36 cellular contexts compared by ENCODE assay signal in genomic region chr10:114837690-114838089, GRCh38. TPM values are rescaled to one million over a fixed set of nuclear protein-coding genes. Genes with fewer than 3 reads are reported as not detected.
DNase-seq lines count a peak whose midpoint lies in the region; ATAC-seq, FAIRE-seq and TF ChIP-seq lines count a peak whose summit lies in the region.
"Had no signal": no experiment of that assay in that cellular context is flagged by ENCODE, and none has a peak within 500 bp of the region (broad histone marks: within the 10 kb centered on the region; RNA-seq: fewer than 3 reads in every experiment).

No MANE protein-coding gene starts in this region.

- no peak overlapping the region for H3K23ac ChIP-seq in H1 (ENCODE audit: insufficient read length)

- peak overlapping the region; percentile 27 for H3K27ac Mint-ChIP-seq in activated CD4-positive, alpha-beta memory T cell treated with anti-CD3 and anti-CD28 coated beads, Interleukin-2, amount 10 ng/mL, durations not matched to agents 7 days and 5 days
- H3K27ac Mint-ChIP-seq in activated CD4-positive, alpha-beta memory T cell treated with anti-CD3 and anti-CD28 coated beads for 36 hours, result no peak overlapping the region
- H3K27ac Mint-ChIP-seq in T-helper 17 cell, result peak overlapping the region; percentile 53
- H3K27ac Mint-ChIP-seq: B cell; CD4-positive, alpha-beta memory T cell; CD4-positive, alpha-beta T cell; CD8-positive, alpha-beta T cell had no signal

- H3K4me3 ChIP-seq in SK-N-SH (ENCODE audit: low read depth in 2 of 2, low read length in 1 of 2) (no peak overlapping the region), H1 (ENCODE audit: extremely low read depth in 1 of 4, insufficient read depth in 2 of 4, low read depth in 3 of 4, low read length in 4 of 4) (no peak overlapping the region), BE2C (ENCODE audit: low read depth, low read length) (no peak overlapping the region)
- H3K4me3 ChIP-seq: A549; BLaER1; BLaER1 treated with 17β-estradiol and CSF1 and Interleukin-3, amounts not matched to agents 10 nM and 100 nM had no signal

- H2BK5ac ChIP-seq in H1 (ENCODE audit: low read depth, low read length), result no peak overlapping the region

- H2BK12ac ChIP-seq in H1 (ENCODE audit: low read depth, low read length), result no peak overlapping the region

- H2AFZ ChIP-seq in SK-N-SH (ENCODE audit: low read depth), result no peak overlapping the region
- no peak overlapping the region for H2AFZ ChIP-seq in H1 (ENCODE audit: low read length)

- peaks cover 54% of the 10 kb centered on the region for H3K36me3 Mint-ChIP-seq in activated CD4-positive, alpha-beta memory T cell treated with anti-CD3 and anti-CD28 coated beads, Interleukin-2, amount 10 ng/mL, durations not matched to agents 7 days and 5 days (ENCODE audit: low read depth)
- peaks cover 32% of the 10 kb centered on the region for H3K36me3 Mint-ChIP-seq in activated CD4-positive, alpha-beta memory T cell treated with anti-CD3 and anti-CD28 coated beads for 36 hours
- peaks cover 4% of the 10 kb centered on the region for H3K36me3 Mint-ChIP-seq in T-helper 17 cell (ENCODE audit: low read depth)

- no peak overlapping the region for H2AK5ac ChIP-seq in H1 (ENCODE audit: low read depth, low read length)

- DNase-seq in SK-N-SH (no peak), T-helper 17 cell (no peak), H1 (ENCODE audit: low read depth in 1 of 2, low spot score in 2 of 2) (no peak), BE2C (no peak)
- DNase-seq in activated CD4-positive, alpha-beta memory T cell treated with anti-CD3 and anti-CD28 coated beads, Interleukin-2, amount 10 ng/mL, durations not matched to agents 7 days and 5 days, result no peak
- no peak for DNase-seq in activated CD4-positive, alpha-beta memory T cell treated with anti-CD3 and anti-CD28 coated beads for 36 hours
- DNase-seq: 8988T; ACHN; AML-193; C1 segment of cervical spinal cord; Caco-2; Calu3; CD4-positive, alpha-beta memory T cell; CD4-positive, alpha-beta T cell; CD4-positive, CD25-positive, alpha-beta regulatory T cell; CD8-positive, alpha-beta memory T cell; CD8-positive, alpha-beta T cell; COR-L47; DMS 273 treated with DMSO at 0.1 percent for 48 hours; DMS153; DMS53; DMS79; DMS79 treated with DMSO at 0.1 percent for 48 hours; DND-41; EL had no signal

- H4K5ac ChIP-seq in H1 (ENCODE audit: insufficient read length, low read depth, low read length), result no peak overlapping the region

- no peaks in the 10 kb centered on the region for H3K27me3 Mint-ChIP-seq in activated CD4-positive, alpha-beta memory T cell treated with anti-CD3 and anti-CD28 coated beads, Interleukin-2, amount 10 ng/mL, durations not matched to agents 7 days and 5 days
- no peaks in the 10 kb centered on the region for H3K27me3 Mint-ChIP-seq in activated CD4-positive, alpha-beta memory T cell treated with anti-CD3 and anti-CD28 coated beads for 36 hours
- H3K27me3 Mint-ChIP-seq in T-helper 17 cell, result no peaks in the 10 kb centered on the region
- H3K27me3 Mint-ChIP-seq: B cell; CD4-positive, alpha-beta memory T cell; CD4-positive, alpha-beta T cell; CD4-positive, CD25-positive, alpha-beta regulatory T cell; CD8-positive, alpha-beta memory T cell had no signal

- H3K23me2 ChIP-seq in H1 (ENCODE audit: low read depth, low read length), result no peaks in the 10 kb centered on the region

- H3K56ac ChIP-seq in H1 (replicated peaks; ENCODE audit: insufficient read length, low read depth, low read length), result no peak overlapping the region

- H2BK15ac ChIP-seq in H1 (ENCODE audit: low read length), result no peak overlapping the region

- H3K4me1 Mint-ChIP-seq in activated CD4-positive, alpha-beta memory T cell treated with anti-CD3 and anti-CD28 coated beads, Interleukin-2, amount 10 ng/mL, durations not matched to agents 7 days and 5 days, result peaks cover 5% of the 10 kb centered on the region
- H3K4me1 Mint-ChIP-seq in activated CD4-positive, alpha-beta memory T cell treated with anti-CD3 and anti-CD28 coated beads for 36 hours (ENCODE audit: low read depth), result no peaks in the 10 kb centered on the region
- peaks cover 5% of the 10 kb centered on the region for H3K4me1 Mint-ChIP-seq in T-helper 17 cell
- H3K4me1 Mint-ChIP-seq: B cell, CD14-positive monocyte had no signal

- H4K8ac ChIP-seq in H1 (ENCODE audit: extremely low read depth, insufficient read depth, low read length), result no peak overlapping the region

- H3K79me2 ChIP-seq in SK-N-SH (ENCODE audit: insufficient read depth) (peaks cover 82% of the 10 kb centered on the region), H1 (ENCODE audit: control insufficient read depth in 1 of 2, insufficient read depth in 2 of 2, low read length in 2 of 2) (no peaks in the 10 kb centered on the region)

- intact Hi-C loops in activated CD4-positive, alpha-beta memory T cell treated with anti-CD3 and anti-CD28 coated beads for 36 hours (cut with micrococcal nuclease), result no loop called here

- no peaks in the 10 kb centered on the region for H3K79me1 ChIP-seq in H1 (ENCODE audit: low read depth, low read length)

- H4K20me1 ChIP-seq in SK-N-SH (ENCODE audit: insufficient read depth) (no peaks in the 10 kb centered on the region), H1 (replicated peaks in 1 of 2; ENCODE audit: control insufficient read depth in 1 of 2, insufficient read depth in 2 of 2, low read length in 2 of 2) (no peaks in the 10 kb centered on the region)

- TF ChIP-seq EP300 in SK-N-SH (IDR thresholded peaks at IDR 0.05; ENCODE audit: borderline replicate concordance in 1 of 2, low read depth in 1 of 2, low read length in 1 of 2), result no peak
- TF ChIP-seq EP300 in H1 (IDR thresholded peaks at IDR 0.05; ENCODE audit: borderline replicate concordance in 1 of 2, low read depth in 2 of 2, low read length in 2 of 2), result no peak

- no peak for TF ChIP-seq POLR2A in H1 (IDR thresholded peaks at IDR 0.05; ENCODE audit: control extremely low read depth in 1 of 2, low read depth in 2 of 2, low read length in 2 of 2)

- H3K9me3 ChIP-seq in SK-N-SH, result no peaks in the 10 kb centered on the region
- H3K9me3 ChIP-seq in T-helper 17 cell (ENCODE audit: control insufficient read depth, low read length, poor library complexity, severe bottlenecking), result no peaks in the 10 kb centered on the region
- no peaks in the 10 kb centered on the region for H3K9me3 ChIP-seq in H1 (ENCODE audit: insufficient read depth in 2 of 2, low read depth in 1 of 2, low read length in 1 of 2)
- H3K9me3 ChIP-seq in BE2C, result no peaks in the 10 kb centered on the region
- H3K9me3 ChIP-seq: A549, BLaER1, Caco-2 had no signal

- H3K4ac ChIP-seq in H1 (replicated peaks; ENCODE audit: insufficient read length, low read depth, low read length), result no peak overlapping the region

- H3K27me3 ChIP-seq in SK-N-SH (ENCODE audit: insufficient read depth) (no peaks in the 10 kb centered on the region), H1 (replicated peaks in 1 of 4; ENCODE audit: control insufficient read depth in 3 of 4, extremely low read depth in 1 of 4, insufficient read depth in 3 of 4, low read length in 3 of 4) (no peaks in the 10 kb centered on the region), BE2C (no peaks in the 10 kb centered on the region)
- H3K27me3 ChIP-seq: BLaER1; BLaER1 treated with 17β-estradiol and CSF1 and Interleukin-3, amounts not matched to agents 10 nM and 100 nM had no signal

- H3K27ac ChIP-seq in SK-N-SH (ENCODE audit: low read depth in 2 of 2, low read length in 1 of 2) (no peak overlapping the region), H1 (ENCODE audit: low read depth, low read length) (no peak overlapping the region)
- H3K27ac ChIP-seq: 22Rv1; A549; BLaER1; BLaER1 treated with 17β-estradiol and CSF1 and Interleukin-3, amounts not matched to agents 10 nM and 100 nM; C4-2B had no signal

- CTCF ChIA-PET in SK-N-SH (lab: Yijun Ruan, JAX) (interaction anchor here (9.9 kb wide), 1 partner anchor 15 kb away, joined by 70 read pairs; the partner anchor contains the start of gene FHIP2A), H1 (lab: Charles Lee; ENCODE audit: partially characterized antibody) (interaction anchor here (1.3 kb wide), 1 partner anchor 39 kb away, joined by 3 read pairs; no protein-coding TSS in a partner anchor)
- CTCF ChIA-PET in activated CD4-positive, alpha-beta memory T cell treated with anti-CD3 and anti-CD28 coated beads, Interleukin-2, amount 10 ng/mL, durations not matched to agents 7 days and 5 days (lab: Charles Lee), result interaction anchor here (1.4 kb wide), 1 partner anchor 17 kb away, joined by 3 read pairs; no protein-coding TSS in a partner anchor
- CTCF ChIA-PET in activated CD4-positive, alpha-beta memory T cell treated with anti-CD3 and anti-CD28 coated beads for 36 hours (lab: Charles Lee), result interaction anchor here (0.9 to 1.3 kb wide), 3 partner anchors 16 to 126 kb away, joined by 3 to 5 read pairs (median 3); partner anchors contain the start of gene FHIP2A

- WGBS in SK-N-SH (ENCODE audit: low lambda C conversion rate), result 92% methylated on average over 3 of the region's 3 CpGs
- 93% methylated on average over 3 of the region's 3 CpGs; no CpG with 5 or more reads in 1 of the 2 experiments for WGBS in H1 (ENCODE audit: extremely low coverage in 1 of 2, insufficient coverage in 1 of 2, insufficient read length in 1 of 2, insufficient replicate concordance in 2 of 2, low coverage in 1 of 2, low lambda C conversion rate in 2 of 2, missing lambda C conversion rate in 1 of 2), 2 experiments

- no peak overlapping the region for H3K4me3 Mint-ChIP-seq in activated CD4-positive, alpha-beta memory T cell treated with anti-CD3 and anti-CD28 coated beads, Interleukin-2, amount 10 ng/mL, durations not matched to agents 7 days and 5 days
- H3K4me3 Mint-ChIP-seq in activated CD4-positive, alpha-beta memory T cell treated with anti-CD3 and anti-CD28 coated beads for 36 hours, result no peak overlapping the region
- no peak overlapping the region for H3K4me3 Mint-ChIP-seq in T-helper 17 cell
- H3K4me3 Mint-ChIP-seq: B cell; CD14-positive monocyte; CD4-positive, alpha-beta memory T cell; CD4-positive, alpha-beta T cell; CD4-positive, CD25-positive, alpha-beta regulatory T cell; CD8-positive, alpha-beta T cell had no signal

- no peak overlapping the region for H2BK120ac ChIP-seq in H1 (replicated peaks; ENCODE audit: low read depth, low read length)

- TF ChIP-seq CTCF in SK-N-SH (IDR thresholded peaks at IDR 0.05) (no peak), H1 (IDR thresholded peaks at IDR 0.05; ENCODE audit: control extremely low read depth in 1 of 3, insufficient read depth in 1 of 3, low read depth in 1 of 3, low read length in 3 of 3) (no peak), BE2C (IDR thresholded peaks at IDR 0.05; ENCODE audit: low read depth, low read length) (no peak)

- no peaks in the 10 kb centered on the region for H3K9me2 ChIP-seq in SK-N-SH

- no peak overlapping the region for H3K14ac ChIP-seq in H1 (ENCODE audit: insufficient read length)

- ATAC-seq in SK-N-SH treated with all-trans-retinoic acid at 6 μM for 48 hours, result no peak
- ATAC-seq in T-helper 17 cell, result no peak
- no peak for ATAC-seq in HG03159 (IDR thresholded peaks at IDR 0.05; ENCODE audit: unreplicated experiment)
- ATAC-seq: A549; CD8-positive, alpha-beta T cell had no signal

- no peaks in the 10 kb centered on the region for H3K9me3 Mint-ChIP-seq in activated CD4-positive, alpha-beta memory T cell treated with anti-CD3 and anti-CD28 coated beads, Interleukin-2, amount 10 ng/mL, durations not matched to agents 7 days and 5 days
- H3K9me3 Mint-ChIP-seq in activated CD4-positive, alpha-beta memory T cell treated with anti-CD3 and anti-CD28 coated beads for 36 hours, result no peaks in the 10 kb centered on the region
- H3K9me3 Mint-ChIP-seq: CD14-positive monocyte; CD4-positive, alpha-beta memory T cell; CD4-positive, alpha-beta T cell; CD4-positive, CD25-positive, alpha-beta regulatory T cell; CD8-positive, alpha-beta memory T cell; CD8-positive, alpha-beta T cell had no signal

- POLR2A ChIA-PET in SK-N-SH (lab: Yijun Ruan, JAX) (no interaction called here), H1 (lab: Charles Lee; ENCODE audit: partially characterized antibody) (no interaction called here)
- POLR2A ChIA-PET in activated CD4-positive, alpha-beta memory T cell treated with anti-CD3 and anti-CD28 coated beads, Interleukin-2, amount 10 ng/mL, durations not matched to agents 7 days and 5 days (lab: Charles Lee), result interaction anchor here (1.1 kb wide), 1 partner anchor 18 kb away, joined by 3 read pairs; no protein-coding TSS in a partner anchor
- POLR2A ChIA-PET in activated CD4-positive, alpha-beta memory T cell treated with anti-CD3 and anti-CD28 coated beads for 36 hours (lab: Charles Lee), result no interaction called here

- peaks cover 8% of the 10 kb centered on the region for H3F3A ChIP-seq in SK-N-SH (replicated peaks; ENCODE audit: insufficient read depth)

- TF ChIP-seq RAD21 in SK-N-SH (IDR thresholded peaks at IDR 0.05; ENCODE audit: low read length) (no peak), H1 (IDR thresholded peaks at IDR 0.05 in 1 of 2, conservative IDR thresholded peaks at IDR 0.05 in 1 of 2; ENCODE audit: low read depth in 2 of 2, low read length in 2 of 2) (no peak)

- H3K4me1 ChIP-seq in SK-N-SH (ENCODE audit: control insufficient read depth in 1 of 2, insufficient read depth in 2 of 2, low read depth in 1 of 2, low read length in 1 of 2) (no peaks in the 10 kb centered on the region), H1 (replicated peaks in 1 of 4; ENCODE audit: control insufficient read depth in 3 of 4, insufficient read depth in 4 of 4, low read length in 3 of 4) (no peaks in the 10 kb centered on the region), BE2C (no peaks in the 10 kb centered on the region)
- H3K4me1 ChIP-seq: A549; BLaER1; BLaER1 treated with 17β-estradiol and CSF1 and Interleukin-3, amounts not matched to agents 10 nM and 100 nM; Caco-2 had no signal

- H3K36me3 ChIP-seq in SK-N-SH (replicated peaks in 1 of 2; ENCODE audit: control insufficient read depth in 1 of 2, insufficient read depth in 2 of 2, low read length in 1 of 2) (peaks cover 66 to 86% of the 10 kb centered on the region in 2 experiments), H1 (ENCODE audit: control insufficient read depth in 2 of 4, insufficient read depth in 4 of 4, low read length in 3 of 4) (peaks cover 0 to 48% (median 10%) of the 10 kb centered on the region in 4 experiments; a peak in 5 of 8 replicates), BE2C (peaks cover 27% of the 10 kb centered on the region)

- H4K91ac ChIP-seq in H1 (replicated peaks; ENCODE audit: insufficient read length, low read length), result no peak overlapping the region

- FAIRE-seq in H1 (lab: Jason Lieb, UNC), result peak; percentile 13
- FAIRE-seq: A204.1, A549, D721Med had no signal

- no peak overlapping the region for H2BK20ac ChIP-seq in H1 (ENCODE audit: low read length)

- H3K4me2 ChIP-seq in SK-N-SH (no peak overlapping the region), H1 (ENCODE audit: insufficient read depth in 1 of 2, low read depth in 2 of 2, low read length in 2 of 2) (no peak overlapping the region)
- H3K4me2 ChIP-seq: A549; BLaER1; BLaER1 treated with 17β-estradiol and CSF1 and Interleukin-3, amounts not matched to agents 10 nM and 100 nM had no signal

- no peak overlapping the region for H3K18ac ChIP-seq in H1 (ENCODE audit: extremely low read depth, low read length)

- H3K9ac ChIP-seq in SK-N-SH, result no peak overlapping the region
- no peak overlapping the region for H3K9ac ChIP-seq in H1 (replicated peaks in 1 of 4; ENCODE audit: extremely low read depth in 1 of 4, low read depth in 3 of 4, low read length in 3 of 4)
- H3K9ac ChIP-seq: BLaER1; BLaER1 treated with 17β-estradiol and CSF1 and Interleukin-3, amounts not matched to agents 10 nM and 100 nM had no signal

RNA-seq across cellular contexts. Expression of gene FHIP2A, which starts 16.1 kb away (rescaled TPM):
- polyA plus RNA-seq in SK-N-SH (2012; rRNA removed) (6.1 and 9.1 TPM in 2 replicates), H1 (2011; rRNA removed) (3.5 and 4.5 TPM in 2 replicates)
- polyA plus RNA-seq in SK-N-SH (2012; cell fraction: cytosol; rRNA removed), result 5.8 and 6.2 TPM in 2 replicates
- 14.9 and 31.8 TPM in 2 replicates for polyA plus RNA-seq in SK-N-SH (2012; cell fraction: nucleus; rRNA removed)
- total RNA-seq in activated CD4-positive, alpha-beta memory T cell treated with anti-CD3 and anti-CD28 coated beads, Interleukin-2, amount 10 ng/mL, durations not matched to agents 7 days and 5 days, result 10 to 100 TPM; 34.3 to 39.2 TPM
- total RNA-seq in activated CD4-positive, alpha-beta memory T cell treated with anti-CD3 and anti-CD28 coated beads for 36 hours, result 10 to 100 TPM; 17.2 to 21.4 TPM
- 10 to 100 TPM; 35.4 to 65.3 TPM for total RNA-seq in T-helper 17 cell
- total RNA-seq in H1 (2021; fragmentation: NEBNext Ultra II Directional; extraction: Animal tissue kit (Norgen Biotek cat#: 25700)), result 14.0 and 15.0 TPM in 2 replicates
- 3.6 TPM for polyA plus RNA-seq in H1 (2011; cell fraction: cytosol; rRNA removed)
- 5.4 TPM for polyA plus RNA-seq in H1 (2011; cell fraction: nucleus; rRNA removed)
- 3.5 to 7.1 TPM (median 4.6 TPM) in 4 replicates for polyA plus RNA-seq in H1 (2012, experiment 1 of 2)
- 0.55 TPM for polyA plus RNA-seq in H1 (2012, experiment 2 of 2)
- polyA plus RNA-seq in H1 (2013, experiment 1 of 2), result 4.7 TPM
- 4.0 TPM for polyA plus RNA-seq in H1 (2013, experiment 2 of 2)
- polyA minus RNA-seq in H1 (2011; rRNA and poly(A)+ RNA removed), result 10.4 and 11.9 TPM in 2 replicates
- 21.4 TPM for polyA minus RNA-seq in H1 (2011; cell fraction: cytosol; rRNA and poly(A)+ RNA removed)
- 20.8 TPM for polyA minus RNA-seq in H1 (2011; cell fraction: nucleus; rRNA and poly(A)+ RNA removed)
- 8.8 TPM for polyA plus RNA-seq in BE2C (2012; ENCODE audit: insufficient read depth, insufficient read length, low read depth)
